Comparison of ENCODE assay signal across 11 cellular contexts in genomic region chr4:55561884-55562283, GRCh38. TPM values are rescaled to one million over a fixed set of nuclear protein-coding genes. Genes with fewer than 3 reads are reported as not detected.
DNase-seq lines count a peak whose midpoint lies in the region; ATAC-seq, FAIRE-seq and TF ChIP-seq lines count a peak whose summit lies in the region.
"Had no signal": no experiment of that assay in that cellular context is flagged by ENCODE, and none has a peak within 500 bp of the region (broad histone marks: within the 10 kb centered on the region; RNA-seq: fewer than 3 reads in every experiment).

No MANE protein-coding gene starts in this region.

- intact Hi-C loops in activated B cell treated with CpG ODN at 0.5 μM for 24 hours (cut with micrococcal nuclease) = loop anchor here (1.0 to 5.0 kb wide), 2 partner anchors 15 to 385 kb away; partner anchors contain the start of gene CEP135

- no peak overlapping the region for H2AFZ ChIP-seq in osteoblast (ENCODE audit: low read length)

- peak; percentile 100 for ATAC-seq in GM18498 (IDR thresholded peaks at IDR 0.05; ENCODE audit: unreplicated experiment)
- peak; percentile 100 for ATAC-seq in GM21367 (IDR thresholded peaks at IDR 0.05; ENCODE audit: unreplicated experiment)
- ATAC-seq in HG03108 (IDR thresholded peaks at IDR 0.05; ENCODE audit: unreplicated experiment) = peak; percentile 99
- ATAC-seq in activated B cell treated with CpG ODN at 0.5 μM for 24 hours (ENCODE audit: low read depth) = peak; percentile 98
- ATAC-seq: CD8-positive, alpha-beta T cell had no signal

- no peak for DNase-seq in activated B cell treated with CpG ODN at 0.5 μM for 24 hours
- DNase-seq in NCI-H1436 treated with DMSO at 0.1 percent for 48 hours (lab: John Stamatoyannopoulos, UW) = no peak
- no peak for DNase-seq in NCI-H1105 treated with DMSO at 0.1 percent for 48 hours (lab: John Stamatoyannopoulos, UW)
- no peak for DNase-seq in osteoblast (ENCODE audit: insufficient read length, low spot score, missing footprints)
- no peak for DNase-seq in RCC 7860 (ENCODE audit: low spot score)
- DNase-seq: CD8-positive, alpha-beta T cell; NCI-H510A had no signal

- no peak overlapping the region for H3K4me3 ChIP-seq in osteoblast (ENCODE audit: insufficient read depth, low read length)

- no peaks in the 10 kb centered on the region for H3K9me3 ChIP-seq in osteoblast (ENCODE audit: low read depth, low read length)

- no peaks in the 10 kb centered on the region for H3K36me3 Mint-ChIP-seq in activated B cell treated with CpG ODN at 0.5 μM for 24 hours (ENCODE audit: low read depth)
- H3K36me3 Mint-ChIP-seq: CD8-positive, alpha-beta T cell had no signal

- no peaks in the 10 kb centered on the region for H3K79me2 ChIP-seq in osteoblast (ENCODE audit: insufficient read depth, low read length)

- H3K27ac Mint-ChIP-seq in activated B cell treated with CpG ODN at 0.5 μM for 24 hours = peak overlapping the region; percentile 30
- H3K27ac Mint-ChIP-seq: CD8-positive, alpha-beta T cell had no signal

- no peak for FAIRE-seq in RCC 7860 (lab: Jason Lieb, UNC)

- H3K27me3 ChIP-seq in osteoblast (ENCODE audit: insufficient read depth, low read length) = peaks cover 19% of the 10 kb centered on the region

- H4K20me1 ChIP-seq in osteoblast (ENCODE audit: insufficient read depth, low read length) = no peaks in the 10 kb centered on the region

- no peaks in the 10 kb centered on the region for H3K4me1 ChIP-seq in osteoblast (ENCODE audit: insufficient read depth, low read length)

- POLR2A ChIA-PET in activated B cell treated with CpG ODN at 0.5 μM for 24 hours (lab: Charles Lee) = interaction anchor here (1.0 to 1.1 kb wide), 2 partner anchors 16 to 1416 kb away, joined by 3 read pairs; partner anchors contain the start of gene NOA1

- peak overlapping the region; percentile 9 for H3K4me3 Mint-ChIP-seq in activated B cell treated with CpG ODN at 0.5 μM for 24 hours
- H3K4me3 Mint-ChIP-seq: CD8-positive, alpha-beta T cell had no signal

- H3K4me1 Mint-ChIP-seq in activated B cell treated with CpG ODN at 0.5 μM for 24 hours = peaks cover 20% of the 10 kb centered on the region

- H3K9me3 Mint-ChIP-seq in activated B cell treated with CpG ODN at 0.5 μM for 24 hours = peaks cover 3% of the 10 kb centered on the region
- H3K9me3 Mint-ChIP-seq: CD8-positive, alpha-beta T cell had no signal

- CTCF ChIA-PET in activated B cell treated with CpG ODN at 0.5 μM for 24 hours (lab: Charles Lee) = no interaction called here

- H3K36me3 ChIP-seq in osteoblast (ENCODE audit: insufficient read depth, low read length) = no peaks in the 10 kb centered on the region

- H3K27me3 Mint-ChIP-seq in activated B cell treated with CpG ODN at 0.5 μM for 24 hours = no peaks in the 10 kb centered on the region

- H3K27ac ChIP-seq in osteoblast (ENCODE audit: low read depth, low read length) = no peak overlapping the region

- no peak overlapping the region for H3K4me2 ChIP-seq in osteoblast (ENCODE audit: insufficient read depth, low read length)

- TF ChIP-seq CTCF in activated B cell treated with CpG ODN at 0.5 μM for 24 hours (IDR thresholded peaks at IDR 0.05) (no peak), osteoblast (IDR thresholded peaks at IDR 0.05; ENCODE audit: extremely low read depth, low read depth, low read length) (no peak)

RNA-seq across cellular contexts. Expression of gene CLOCK, which starts 15.2 kb away (rescaled TPM):
- total RNA-seq in activated B cell treated with CpG ODN at 0.5 μM for 24 hours (10.4 and 12.9 TPM in 2 replicates), osteoblast (34.4 and 44.8 TPM in 2 replicates)

RNA-seq across cellular contexts. Expression of gene PDCL2, which starts 30.2 kb away (rescaled TPM):
- not detected in 2 replicates for total RNA-seq in activated B cell treated with CpG ODN at 0.5 μM for 24 hours
- not detected in 2 replicates for total RNA-seq in osteoblast
- total RNA-seq: activated CD8-positive, alpha-beta memory T cell treated with anti-CD3 and anti-CD28 coated beads for 36 hours; CD8-positive, alpha-beta T cell had no signal
